In genomic region chr7:150986099-150986512, GRCh38 we compare ENCODE assay signal across 1 cellular context.
TF ChIP-seq lines count a peak whose summit lies in the region.

No MANE protein-coding gene starts in this region.

TF ChIP-seq in A549, 52 proteins besides CTCF, POLR2A, EP300 and RAD21 (continued from another document):
- no peak for TF ChIP-seq HOXA7 (CRISPR knock-in tag; IDR thresholded peaks at IDR 0.05)
TF ChIP-seq in A549: peak in this region for 1.
